ENCODE assay signal across 8 cellular contexts in the genomic region with DNA sequence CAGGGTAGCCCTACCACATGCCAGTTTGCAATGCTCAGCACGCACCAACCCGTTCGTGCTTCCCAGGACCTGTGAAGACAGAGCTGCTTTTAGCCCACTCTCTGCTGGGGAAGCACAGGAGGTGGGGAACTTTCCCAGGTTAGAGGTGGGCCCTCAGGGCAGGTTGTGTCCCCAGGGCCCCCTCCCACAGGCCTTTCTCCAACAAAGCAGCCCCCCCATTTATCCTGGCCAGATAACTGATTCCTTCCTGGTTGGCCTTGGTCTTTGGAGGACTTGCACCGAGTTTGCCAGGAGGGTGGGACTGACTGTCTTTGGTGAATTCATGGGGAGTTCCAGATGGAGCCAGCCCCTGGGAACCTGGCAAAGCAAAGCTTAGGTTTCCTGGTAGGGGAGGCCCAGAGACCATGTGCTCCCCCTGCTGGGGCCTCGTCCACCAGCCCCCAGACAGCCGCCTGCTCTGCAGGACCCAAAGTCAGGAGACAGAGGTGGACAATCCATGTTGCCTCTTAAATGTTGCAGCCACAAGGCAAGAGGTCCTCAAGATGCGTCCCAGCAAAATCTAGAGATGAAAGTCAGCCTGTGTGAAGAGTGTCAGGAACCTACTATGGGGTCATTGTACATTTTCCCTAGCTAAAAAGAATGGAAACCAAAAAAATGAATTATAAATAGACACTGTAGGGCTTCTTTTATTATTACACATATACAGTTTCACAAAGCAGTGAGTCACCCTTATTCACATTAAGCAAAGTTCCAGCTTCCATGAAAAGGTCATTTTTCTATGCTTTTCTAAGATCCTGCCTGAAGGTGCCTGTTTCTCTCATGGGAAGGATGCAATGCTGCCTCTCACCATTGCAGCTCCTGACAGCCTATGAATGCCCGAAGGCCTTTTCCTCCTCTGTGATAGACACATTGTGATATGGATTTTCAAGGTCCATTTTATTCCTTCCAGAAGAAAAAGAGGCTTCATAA.
DNase-seq lines count a peak whose midpoint lies in the region; TF ChIP-seq lines count a peak whose summit lies in the region.
"Had no signal": no experiment of that assay in that cellular context is flagged by ENCODE, and none has a peak within 500 bp of the region (broad histone marks: within the 10 kb centered on the region; RNA-seq: fewer than 3 reads in every experiment).

No MANE protein-coding gene starts in this region.

- H3K4me3 ChIP-seq in Loucy (ENCODE audit: low read length, poor library complexity, severe bottlenecking), result no peak overlapping the region

- POLR2A ChIA-PET in GM10248 (lab: Yijun Ruan, JAX), result no interaction called here

- no peak overlapping the region for H2AFZ ChIP-seq in Loucy (ENCODE audit: low read length)

- H3K27ac Mint-ChIP-seq in brain, result peak overlapping the region in 3 of 5 experiments; percentile 36 to 78 (median 69)
- H3K27ac Mint-ChIP-seq in neural crest cell (ENCODE audit: unreplicated experiment), result no peak overlapping the region
- H3K27ac Mint-ChIP-seq: activated naive CD8-positive, alpha-beta T cell had no signal

- no peaks in the 10 kb centered on the region for H3K4me1 ChIP-seq in Loucy (ENCODE audit: insufficient read depth, low read length, poor library complexity, severe bottlenecking)

- no peaks in the 10 kb centered on the region for H4K20me1 ChIP-seq in Loucy (ENCODE audit: insufficient read depth, low read length, poor library complexity, severe bottlenecking)

- CTCF ChIA-PET in GM10248 (lab: Yijun Ruan, JAX), result interaction anchor here (0.6 to 1.8 kb wide), 4 partner anchors 11 to 291 kb away, joined by 3 to 7 read pairs (median 4); no protein-coding TSS in a partner anchor

- H3K79me2 ChIP-seq in Loucy (ENCODE audit: insufficient read depth, low read length), result no peaks in the 10 kb centered on the region

- H3K4me1 Mint-ChIP-seq in brain, result peaks cover 46% of the 10 kb centered on the region
- peaks cover 10% of the 10 kb centered on the region for H3K4me1 Mint-ChIP-seq in neural crest cell

- H3K9me3 Mint-ChIP-seq in brain (peaks cover 0 to 19% (median 0%) of the 10 kb centered on the region in 5 experiments), neural crest cell (no peaks in the 10 kb centered on the region)

- no peak overlapping the region for H3K4me2 ChIP-seq in Loucy (ENCODE audit: low read depth, low read length, poor library complexity, severe bottlenecking)

- DNase-seq in GM10248 (ENCODE audit: extremely low spot score) (peak; percentile 47), neural crest cell (ENCODE audit: low read depth, low spot score) (peak; percentile 25), NCI-H2196 (lab: John Stamatoyannopoulos, UW; ENCODE audit: unreplicated experiment) (no peak), DMS153 (lab: John Stamatoyannopoulos, UW) (no peak), GM19240 (ENCODE audit: insufficient read length, low spot score) (no peak)

- no peak overlapping the region for H3K9ac ChIP-seq in Loucy (ENCODE audit: low read depth, low read length, poor library complexity, severe bottlenecking)

- H3K27me3 ChIP-seq in Loucy (ENCODE audit: insufficient read depth, low read length, poor library complexity, severe bottlenecking), result no peaks in the 10 kb centered on the region

- no peaks in the 10 kb centered on the region for H3K36me3 Mint-ChIP-seq in brain
- no peaks in the 10 kb centered on the region for H3K36me3 Mint-ChIP-seq in neural crest cell (ENCODE audit: low read depth)
- H3K36me3 Mint-ChIP-seq: activated naive CD8-positive, alpha-beta T cell had no signal

- H3K36me3 ChIP-seq in Loucy (ENCODE audit: insufficient read depth, low read length), result no peaks in the 10 kb centered on the region

- TF ChIP-seq CTCF in GM10248 (IDR thresholded peaks at IDR 0.05; ENCODE audit: control extremely low read depth, extremely low read depth, low read depth, missing control alignments) (peak; percentile 60), Loucy (conservative IDR thresholded peaks at IDR 0.05; ENCODE audit: low read length) (peak; percentile 38; the same call in 1 of the 2 replicates), brain (conservative IDR thresholded peaks at IDR 0.05) (peak; percentile 16 to 40), neural crest cell (conservative IDR thresholded peaks at IDR 0.05) (peak; percentile 47)

- no peaks in the 10 kb centered on the region for H3F3A ChIP-seq in Loucy (ENCODE audit: low read depth)

- no peaks in the 10 kb centered on the region for H3K9me2 ChIP-seq in Loucy (replicated peaks; ENCODE audit: low read depth, low read length)

- H3K4me3 Mint-ChIP-seq in brain (peak overlapping the region in 1 of 5 experiments; percentile 15), neural crest cell (no peak overlapping the region)
- H3K4me3 Mint-ChIP-seq: activated naive CD8-positive, alpha-beta T cell had no signal

- peaks cover 12% of the 10 kb centered on the region for H3K27me3 Mint-ChIP-seq in brain
- no peaks in the 10 kb centered on the region for H3K27me3 Mint-ChIP-seq in neural crest cell (ENCODE audit: low read depth)

- H3K9me3 ChIP-seq in Loucy (ENCODE audit: insufficient read depth, low read depth, low read length), result no peaks in the 10 kb centered on the region

Comparison
In these comparisons a context has a peak if more than half of its experiments do, and no peak if none do; other contexts are left out.
1. DNase-seq: peak in GM10248 (single experiment) and neural crest cell (single experiment); none in NCI-H2196 (single experiment), DMS153 (single experiment) and GM19240 (single experiment).
2. Peak in every context shown above with its lines, with median percentiles within 50 percentile points of each other: CTCF ChIP-seq.